In the genomic region with DNA sequence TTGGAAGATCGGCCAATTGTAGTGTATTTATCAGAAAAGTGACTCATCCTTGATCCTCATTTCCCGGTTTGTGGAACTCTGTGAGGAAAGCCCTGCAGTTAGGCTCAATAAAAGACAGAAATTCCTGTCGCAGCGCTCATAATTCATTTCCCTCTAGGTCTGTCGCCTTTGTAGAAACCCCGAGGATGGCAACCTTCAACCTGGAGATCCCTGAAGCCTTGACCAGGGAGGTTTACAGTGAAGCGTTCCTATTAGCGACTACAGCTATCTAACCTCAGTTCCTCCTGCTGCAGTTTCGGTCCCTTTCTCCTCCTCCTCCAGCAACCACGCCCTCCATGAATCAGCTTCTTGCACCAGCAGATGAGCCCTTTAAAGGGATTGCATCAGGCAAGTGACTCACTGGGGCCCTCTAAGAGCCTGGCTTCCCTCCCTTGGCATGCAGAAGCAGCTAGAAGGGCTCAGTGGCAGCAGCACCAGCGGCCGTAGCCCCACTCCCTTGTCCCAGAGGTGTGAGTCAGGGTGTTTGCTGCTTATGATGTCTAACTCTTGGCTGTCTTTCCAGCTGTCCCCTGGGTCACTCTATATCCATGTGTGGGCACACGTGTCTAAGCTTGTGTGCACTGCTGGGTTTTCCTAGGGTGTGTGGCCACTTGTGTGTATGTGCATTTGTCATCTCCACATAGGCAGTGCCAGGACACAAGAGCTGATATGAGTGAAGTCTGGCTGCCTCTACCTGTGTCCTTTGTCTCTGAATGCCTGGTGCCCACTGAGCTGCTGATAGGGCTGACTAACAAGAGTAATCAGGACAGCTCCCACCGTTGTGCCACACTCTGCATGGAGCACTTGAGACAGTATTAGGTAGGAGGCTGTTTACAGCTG, we compare ENCODE assay signal across 8 cellular contexts. TPM values are rescaled to one million over a fixed set of nuclear protein-coding genes. Genes with fewer than 3 reads are reported as not detected.
DNase-seq lines count a peak whose midpoint lies in the region; ATAC-seq and TF ChIP-seq lines count a peak whose summit lies in the region.

No MANE protein-coding gene starts in this region.

- DNase-seq in NCI-H526 (lab: John Stamatoyannopoulos, UW) = peak; percentile 76 to 82
- no peak for DNase-seq in NCI-H526 treated with DMSO at 0.1 percent for 48 hours (lab: John Stamatoyannopoulos, UW)
- DNase-seq in NCI-H2196 (lab: John Stamatoyannopoulos, UW; ENCODE audit: unreplicated experiment) = peak; percentile 91
- DNase-seq in activated B cell treated with CpG ODN at 0.5 μM for 24 hours = peak; percentile 74
- peak; percentile 28 to 97 (median 81) for DNase-seq in caudate nucleus (lab: John Stamatoyannopoulos, UW)
- DNase-seq in islet precursor cell = peak; percentile 99
- DNase-seq in stimulated activated CD4-positive, alpha-beta T cell treated with anti-CD3 and anti-CD28 coated beads, Interleukin-12 subunit alpha, Interleukin-12 subunit beta, amount 100 ng/mL, for 48 hours (ENCODE audit: low read depth in 2 of 3, low spot score in 1 of 3) = peak; percentile 86 to 92 (median 90)

- peak overlapping the region; percentile 100 for H3K27ac Mint-ChIP-seq in activated B cell treated with CpG ODN at 0.5 μM for 24 hours

- intact Hi-C loops in activated B cell treated with CpG ODN at 0.5 μM for 24 hours (cut with micrococcal nuclease) = loop anchor here (1.0 to 5.0 kb wide), 11 partner anchors 11 to 1309 kb away; partner anchors contain the start of genes ADPRS, AGO3, CDCA8 and LSM10

- CTCF ChIA-PET in activated B cell treated with CpG ODN at 0.5 μM for 24 hours (lab: Charles Lee) = interaction anchor here (0.8 to 1.9 kb wide), 8 partner anchors 11 to 224 kb away, joined by 3 to 17 read pairs (median 4); partner anchors contain the start of genes LSM10 and THRAP3

- POLR2A ChIA-PET in activated B cell treated with CpG ODN at 0.5 μM for 24 hours (lab: Charles Lee) = interaction anchor here (1.3 to 5.8 kb wide), 22 partner anchors 7 to 1093 kb away, joined by 3 to 164 read pairs (median 9); partner anchors contain the start of genes EVA1B, LSM10, MAP7D1 and MRPS15

- H3K27me3 Mint-ChIP-seq in activated B cell treated with CpG ODN at 0.5 μM for 24 hours = no peaks in the 10 kb centered on the region

- peak overlapping the region; percentile 91 for H3K4me3 Mint-ChIP-seq in activated B cell treated with CpG ODN at 0.5 μM for 24 hours

- no peak for TF ChIP-seq CTCF in activated B cell treated with CpG ODN at 0.5 μM for 24 hours (IDR thresholded peaks at IDR 0.05)

- H3K27ac ChIP-seq in caudate nucleus (ENCODE audit: low read depth, low read length) = peak overlapping the region; percentile 99

- peaks cover 89% of the 10 kb centered on the region for H3K4me1 Mint-ChIP-seq in activated B cell treated with CpG ODN at 0.5 μM for 24 hours

- ATAC-seq in HG03095 (IDR thresholded peaks at IDR 0.05; ENCODE audit: unreplicated experiment) (peak; percentile 37), activated B cell treated with CpG ODN at 0.5 μM for 24 hours (ENCODE audit: low read depth) (peak; percentile 56)

- H3K9me3 Mint-ChIP-seq in activated B cell treated with CpG ODN at 0.5 μM for 24 hours = no peaks in the 10 kb centered on the region

- peaks cover 43% of the 10 kb centered on the region for H3K36me3 Mint-ChIP-seq in activated B cell treated with CpG ODN at 0.5 μM for 24 hours (ENCODE audit: low read depth)

RNA-seq across cellular contexts. Expression of gene STK40, which starts 0.8 kb away (rescaled TPM):
- 62.7 and 63.7 TPM in 2 replicates for total RNA-seq in activated B cell treated with CpG ODN at 0.5 μM for 24 hours

RNA-seq across cellular contexts. Expression of gene LSM10, which starts 11.2 kb away (rescaled TPM):
- 59.8 and 62.7 TPM in 2 replicates for total RNA-seq in activated B cell treated with CpG ODN at 0.5 μM for 24 hours
